Comparison of ENCODE assay signal across 1 cellular context in the genomic region with DNA sequence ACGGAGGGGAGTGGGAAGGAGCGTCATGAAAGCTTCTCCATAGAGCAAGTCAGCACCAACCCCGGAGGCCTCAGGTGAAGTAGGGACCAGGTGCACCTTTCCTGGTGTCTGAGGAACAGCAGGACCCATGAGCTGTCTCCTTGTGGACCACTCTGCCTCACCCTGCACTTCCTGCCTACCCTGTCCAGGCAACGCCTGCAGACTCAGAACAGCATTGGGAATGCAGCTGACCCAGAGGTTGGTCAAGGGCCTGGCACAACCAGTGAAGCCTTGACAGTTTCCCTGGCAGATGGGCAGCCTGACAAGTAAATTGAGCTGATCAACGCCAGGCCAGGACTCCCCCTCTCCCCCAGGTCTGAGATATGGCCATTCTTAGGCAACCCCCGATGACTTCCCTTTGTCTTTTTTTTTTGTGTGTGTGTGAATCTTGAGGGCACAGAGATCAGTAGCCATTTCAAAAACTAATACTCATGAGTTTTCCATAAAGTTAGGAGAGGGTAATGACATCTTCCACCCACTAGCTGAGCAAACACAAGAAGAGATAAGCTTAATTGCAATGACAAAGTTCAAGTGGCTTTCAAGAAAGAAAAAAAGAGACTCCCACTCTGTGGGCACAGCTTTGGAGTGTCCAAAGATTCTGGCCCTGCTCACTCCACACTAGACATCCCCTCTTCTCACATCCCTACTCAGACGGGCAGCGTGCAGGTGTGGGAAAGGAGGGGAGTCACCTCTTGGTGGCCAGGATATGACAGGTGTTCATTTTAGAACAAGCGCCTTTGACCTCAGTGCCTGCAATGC.
TF ChIP-seq lines count a peak whose summit lies in the region.

No MANE protein-coding gene starts in this region.

TF ChIP-seq in HEK293, 187 proteins besides CTCF, POLR2A, EP300 and RAD21 (continued from another document):
- no peak for TF ChIP-seq ZNF138 (tag by site-specific recombination; IDR thresholded peaks at IDR 0.05; ENCODE audit: borderline replicate concordance)
- TF ChIP-seq HIC1 (tag by site-specific recombination; IDR thresholded peaks at IDR 0.05) = no peak
- TF ChIP-seq ZNF580 (tag by site-specific recombination; IDR thresholded peaks at IDR 0.05) = no peak
